ENCODE assay signal across 9 cellular contexts in the genomic region with DNA sequence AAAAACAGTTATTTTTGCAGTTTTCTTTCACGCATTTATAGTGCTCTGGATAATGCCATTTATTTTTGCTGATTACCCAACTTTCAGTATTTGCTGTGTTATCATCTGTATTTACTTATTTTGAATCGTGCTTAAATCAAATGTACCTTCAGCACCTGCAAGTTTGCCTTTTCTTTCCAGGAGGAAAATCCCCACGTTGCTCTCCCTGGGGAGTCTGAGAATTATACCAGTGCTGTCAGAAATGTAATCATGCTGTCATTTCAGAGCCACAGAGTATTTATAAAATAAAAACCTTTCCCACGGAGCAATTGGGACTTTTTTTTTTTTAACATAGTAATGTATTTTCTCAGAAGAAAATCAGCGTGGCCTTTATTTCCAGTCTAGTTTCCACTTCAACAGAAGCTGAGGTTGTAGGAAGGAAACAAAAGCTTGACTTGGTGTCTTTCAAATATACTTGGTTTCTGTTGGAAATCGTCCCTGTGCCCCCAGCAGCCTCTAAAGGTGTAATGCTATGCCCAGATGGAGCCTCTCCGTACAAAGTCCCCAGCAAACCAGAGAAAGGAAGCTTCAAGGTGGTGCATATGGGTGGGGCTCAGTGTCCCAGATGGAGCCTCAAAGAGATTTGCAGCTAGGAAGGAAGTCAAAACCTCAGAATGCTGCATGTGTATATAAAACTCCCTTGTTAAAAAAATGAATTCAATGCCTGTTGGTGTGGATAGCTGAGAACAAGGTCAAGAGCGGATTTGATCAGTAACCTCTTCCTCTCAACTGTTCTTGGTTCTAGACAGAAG. TPM values are rescaled to one million over a fixed set of nuclear protein-coding genes. Genes with fewer than 3 reads are reported as not detected.
A peak's percentile ranks its signal among the peaks of the same experiment; 100 is the strongest.
DNase-seq lines count a peak whose midpoint lies in the region; ATAC-seq and TF ChIP-seq lines count a peak whose summit lies in the region.
"Had no signal": no experiment of that assay in that cellular context is flagged by ENCODE, and none has a peak within 500 bp of the region (broad histone marks: within the 10 kb centered on the region; RNA-seq: fewer than 3 reads in every experiment).

No MANE protein-coding gene starts in this region.

- peaks cover 3% of the 10 kb centered on the region for H3K4me1 ChIP-seq in GM23248 (ENCODE audit: insufficient read depth)

- H3K4me2 ChIP-seq in neural cell (ENCODE audit: low read length) (peak overlapping the region; percentile 57), GM23248 (ENCODE audit: unreplicated experiment) (no peak overlapping the region)

- no peaks in the 10 kb centered on the region for H3K9me3 ChIP-seq in neural cell (ENCODE audit: low read length)
- H3K9me3 ChIP-seq in GM23248 (ENCODE audit: low read depth): no peaks in the 10 kb centered on the region

- no peaks in the 10 kb centered on the region for H3K36me3 Mint-ChIP-seq in brain

- H3K9me2 ChIP-seq in neural cell (ENCODE audit: insufficient read depth, low read length) (no peaks in the 10 kb centered on the region), GM23248 (ENCODE audit: insufficient read depth) (no peaks in the 10 kb centered on the region)

- H3K27me3 Mint-ChIP-seq in brain: peaks cover 58% of the 10 kb centered on the region

- H3K9me3 Mint-ChIP-seq in brain: peaks cover 0 to 3% (median 0%) of the 10 kb centered on the region in 5 experiments

- H3K9ac ChIP-seq in neural cell (ENCODE audit: low read length) (no peak overlapping the region), GM23248 (no peak overlapping the region)

- H3K4me3 ChIP-seq in GM12865 (ENCODE audit: low read depth, low read length): peak overlapping the region; percentile 63
- peak overlapping the region; percentile 69 for H3K4me3 ChIP-seq in neural cell (ENCODE audit: low read length)
- no peak overlapping the region for H3K4me3 ChIP-seq in GM23248

- peak overlapping the region; percentile 79 to 90 (median 85) for H3K4me3 Mint-ChIP-seq in brain

- peak; percentile 75 for TF ChIP-seq EP300 in neural cell (conservative IDR thresholded peaks at IDR 0.05; ENCODE audit: poor library complexity, severe bottlenecking)

- H3F3A ChIP-seq in neural cell (ENCODE audit: insufficient read depth, low read length, poor library complexity, severe bottlenecking) (peaks cover 10% of the 10 kb centered on the region), GM23248 (ENCODE audit: insufficient read depth) (peaks cover 13% of the 10 kb centered on the region)

- TF ChIP-seq RAD21 in neural cell (conservative IDR thresholded peaks at IDR 0.05): no peak

- H2AFZ ChIP-seq in neural cell (ENCODE audit: low read depth, low read length): no peak overlapping the region
- H2AFZ ChIP-seq in GM23248: no peak overlapping the region

- WGBS in GM23248 (ENCODE audit: low coverage in 1 of 2, low lambda C conversion rate in 2 of 2, missing lambda C conversion rate in 2 of 2), 2 experiments: 90 to 92% methylated on average over 8 of the region's 8 CpGs

- H3K27me3 ChIP-seq in neural cell (ENCODE audit: insufficient read depth, low read depth, low read length) (peaks cover 41% of the 10 kb centered on the region), GM23248 (replicated peaks; ENCODE audit: insufficient read depth) (no peaks in the 10 kb centered on the region)

- peak; percentile 29 for DNase-seq in GM12865 (ENCODE audit: low read depth)
- DNase-seq in NCI-H69 (lab: John Stamatoyannopoulos, UW): peak; percentile 57
- no peak for DNase-seq in GM23248
- DNase-seq in 8988T: no peak
- no peak for DNase-seq in midbrain (lab: John Stamatoyannopoulos, UW)
- DNase-seq: NCI-H187 treated with DMSO at 0.1 percent for 48 hours had no signal

- H3K36me3 ChIP-seq in neural cell (ENCODE audit: insufficient read depth, low read length) (no peaks in the 10 kb centered on the region), GM23248 (ENCODE audit: low read depth) (no peaks in the 10 kb centered on the region)

- H4K20me1 ChIP-seq in neural cell (ENCODE audit: insufficient read depth): no peaks in the 10 kb centered on the region
- no peaks in the 10 kb centered on the region for H4K20me1 ChIP-seq in GM23248 (ENCODE audit: insufficient read depth)

- in situ Hi-C loops in GM23248 (cut with MboI): no loop called here

- H3K27ac ChIP-seq in neural cell (ENCODE audit: low read length) (no peak overlapping the region), GM23248 (no peak overlapping the region)

- peak overlapping the region in 1 of 5 experiments; percentile 17 for H3K27ac Mint-ChIP-seq in brain

- no peaks in the 10 kb centered on the region for H3K79me2 ChIP-seq in neural cell (replicated peaks; ENCODE audit: insufficient read depth, low read length)
- no peaks in the 10 kb centered on the region for H3K79me2 ChIP-seq in GM23248 (ENCODE audit: insufficient read depth)

- peaks cover 18% of the 10 kb centered on the region for H3K4me1 Mint-ChIP-seq in brain

- no peak for ATAC-seq in HG02588 (IDR thresholded peaks at IDR 0.05; ENCODE audit: unreplicated experiment)

- TF ChIP-seq CTCF in GM12865 (IDR thresholded peaks at IDR 0.05; ENCODE audit: insufficient read depth, low read depth, low read length, missing control alignments) (no peak), brain (conservative IDR thresholded peaks at IDR 0.05) (no peak), neural cell (IDR thresholded peaks at IDR 0.05; ENCODE audit: poor library complexity, severe bottlenecking) (no peak)

TF ChIP-seq in neural cell, 6 proteins besides CTCF, POLR2A, EP300 and RAD21:
- peak; percentile 80 for TF ChIP-seq POLR2AphosphoS5 (IDR thresholded peaks at IDR 0.05)
- TF ChIP-seq, protein P1, sequence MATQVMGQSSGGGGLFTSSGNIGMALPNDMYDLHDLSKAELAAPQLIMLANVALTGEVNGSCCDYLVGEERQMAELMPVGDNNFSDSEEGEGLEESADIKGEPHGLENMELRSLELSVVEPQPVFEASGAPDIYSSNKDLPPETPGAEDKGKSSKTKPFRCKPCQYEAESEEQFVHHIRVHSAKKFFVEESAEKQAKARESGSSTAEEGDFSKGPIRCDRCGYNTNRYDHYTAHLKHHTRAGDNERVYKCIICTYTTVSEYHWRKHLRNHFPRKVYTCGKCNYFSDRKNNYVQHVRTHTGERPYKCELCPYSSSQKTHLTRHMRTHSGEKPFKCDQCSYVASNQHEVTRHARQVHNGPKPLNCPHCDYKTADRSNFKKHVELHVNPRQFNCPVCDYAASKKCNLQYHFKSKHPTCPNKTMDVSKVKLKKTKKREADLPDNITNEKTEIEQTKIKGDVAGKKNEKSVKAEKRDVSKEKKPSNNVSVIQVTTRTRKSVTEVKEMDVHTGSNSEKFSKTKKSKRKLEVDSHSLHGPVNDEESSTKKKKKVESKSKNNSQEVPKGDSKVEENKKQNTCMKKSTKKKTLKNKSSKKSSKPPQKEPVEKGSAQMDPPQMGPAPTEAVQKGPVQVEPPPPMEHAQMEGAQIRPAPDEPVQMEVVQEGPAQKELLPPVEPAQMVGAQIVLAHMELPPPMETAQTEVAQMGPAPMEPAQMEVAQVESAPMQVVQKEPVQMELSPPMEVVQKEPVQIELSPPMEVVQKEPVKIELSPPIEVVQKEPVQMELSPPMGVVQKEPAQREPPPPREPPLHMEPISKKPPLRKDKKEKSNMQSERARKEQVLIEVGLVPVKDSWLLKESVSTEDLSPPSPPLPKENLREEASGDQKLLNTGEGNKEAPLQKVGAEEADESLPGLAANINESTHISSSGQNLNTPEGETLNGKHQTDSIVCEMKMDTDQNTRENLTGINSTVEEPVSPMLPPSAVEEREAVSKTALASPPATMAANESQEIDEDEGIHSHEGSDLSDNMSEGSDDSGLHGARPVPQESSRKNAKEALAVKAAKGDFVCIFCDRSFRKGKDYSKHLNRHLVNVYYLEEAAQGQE (IDR thresholded peaks at IDR 0.05; ENCODE audit: borderline replicate concordance): peak; percentile 93
- TF ChIP-seq TAF1 (IDR thresholded peaks at IDR 0.05; ENCODE audit: low read depth): no peak
- no peak for TF ChIP-seq EZH2 (IDR thresholded peaks at IDR 0.05; ENCODE audit: borderline replicate concordance, insufficient read depth, low read length, poor library complexity, severe bottlenecking)
- TF ChIP-seq MXI1 (conservative IDR thresholded peaks at IDR 0.05; ENCODE audit: poor library complexity, severe bottlenecking): peak; percentile 17
- no peak for TF ChIP-seq SMC3 (conservative IDR thresholded peaks at IDR 0.05; ENCODE audit: poor library complexity)
TF ChIP-seq in neural cell: peak in this region for 3.

RNA-seq across cellular contexts. Expression of a gene that starts 2.1 kb away (rescaled TPM):
- polyA plus RNA-seq in brain (ENCODE audit: insufficient read depth, low read depth, low replicate concordance) (1.4 TPM), neural cell (0.22 TPM in 1 of 2 replicates, not detected in the other), GM23248 (2016; fragmentation: Nextera tagmentation; extraction: Ambion mirVana) (0.25 and 0.35 TPM in 2 replicates)
- polyA minus RNA-seq in neural cell: 0.23 TPM in 1 of 2 replicates, not detected in the other
- 1.1 TPM in 1 of 2 replicates, not detected in the other for total RNA-seq in GM23248 (2014; rRNA removed; shearing (Covaris generic))

RNA-seq across cellular contexts. Expression of a gene that starts 24.5 kb away (rescaled TPM):
- polyA plus RNA-seq in brain (ENCODE audit: insufficient read depth, low read depth, low replicate concordance) (4.2 TPM), neural cell (not detected in 2 replicates), GM23248 (2016; fragmentation: Nextera tagmentation; extraction: Ambion mirVana) (4.6 and 6.6 TPM in 2 replicates)
- polyA minus RNA-seq in neural cell: 0.81 TPM in 1 of 2 replicates, not detected in the other
- 0.38 and 1.2 TPM in 2 replicates for total RNA-seq in GM23248 (2014; rRNA removed; shearing (Covaris generic))

Comparison
In these comparisons a context has a peak if more than half of its experiments do, and no peak if none do; other contexts are left out.
1. DNase-seq: peak in GM12865 (single experiment) and NCI-H69 (single experiment); none in GM23248 (single experiment), 8988T (single experiment) and midbrain (single experiment).